1 cellular context compared by ENCODE assay signal in genomic region chr18:3771121-3771971, GRCh38.
A peak's percentile ranks its signal among the peaks of the same experiment; 100 is the strongest.
TF ChIP-seq lines count a peak whose summit lies in the region.

No MANE protein-coding gene starts in this region.

TF ChIP-seq in H1, 55 proteins besides CTCF, POLR2A, EP300 and RAD21 (continued from another document):
- TF ChIP-seq CHD7 (IDR thresholded peaks at IDR 0.05; ENCODE audit: insufficient replicate concordance, low read length) (peak; percentile 38), PHF8 (conservative IDR thresholded peaks at IDR 0.05; ENCODE audit: low read depth, low read length) (no peak), POU5F1 (IDR thresholded peaks at IDR 0.05; ENCODE audit: low read depth, low read length) (no peak), TAF1 (IDR thresholded peaks at IDR 0.05; ENCODE audit: low read depth, low read length) (no peak), JUND (IDR thresholded peaks at IDR 0.05; ENCODE audit: low read length) (no peak), SP1 (IDR thresholded peaks at IDR 0.05; ENCODE audit: low read depth, low read length) (no peak), CEBPB (IDR thresholded peaks at IDR 0.05; ENCODE audit: low read depth, low read length) (peak; percentile 86), GTF2F1 (IDR thresholded peaks at IDR 0.05; ENCODE audit: borderline replicate concordance, low read depth, low read length) (no peak), RFX5 (IDR thresholded peaks at IDR 0.05; ENCODE audit: borderline replicate concordance, low read depth, low read length) (no peak), BACH1 (IDR thresholded peaks at IDR 0.05; ENCODE audit: low read length) (0 out of 2 replicates have a peak, but pooled peaks have one; percentile 13), TBP (IDR thresholded peaks at IDR 0.05; ENCODE audit: low read depth, low read length) (no peak), CREB1 (IDR thresholded peaks at IDR 0.05) (peak; percentile 77), JUN (IDR thresholded peaks at IDR 0.05; ENCODE audit: low read depth, low read length) (no peak), GABPA (IDR thresholded peaks at IDR 0.05; ENCODE audit: borderline replicate concordance, insufficient read depth, low read length) (no peak), ZNF274 (IDR thresholded peaks at IDR 0.05; ENCODE audit: borderline replicate concordance, extremely low read depth, low read length) (no peak), SIX5 (IDR thresholded peaks at IDR 0.05; ENCODE audit: low read depth, low read length) (no peak), FOSL1 (IDR thresholded peaks at IDR 0.05; ENCODE audit: insufficient read depth, low read depth, low read length) (no peak), NANOG (IDR thresholded peaks at IDR 0.05; ENCODE audit: insufficient read depth, low read depth, low read length, poor library complexity, severe bottlenecking) (no peak), KDM5A (IDR thresholded peaks at IDR 0.05; ENCODE audit: low read length) (no peak), SIRT6 (IDR thresholded peaks at IDR 0.05; ENCODE audit: low read length) (no peak), CHD2 (IDR thresholded peaks at IDR 0.05; ENCODE audit: low read length) (no peak), SAP30 (IDR thresholded peaks at IDR 0.05; ENCODE audit: insufficient read depth, insufficient replicate concordance, low read length) (no peak), BCL11A (IDR thresholded peaks at IDR 0.05; ENCODE audit: low read depth in 2 of 2, low read length in 2 of 2) (no peak), RNF2 (IDR thresholded peaks at IDR 0.05; ENCODE audit: borderline replicate concordance, low read depth, low read length, missing control alignments, poor library complexity, severe bottlenecking) (no peak), ASH2L (IDR thresholded peaks at IDR 0.05; ENCODE audit: low read length) (peak; percentile 43), TAF7 (optimal IDR thresholded peaks at IDR 0.05; ENCODE audit: borderline replicate concordance, low read depth, low read length) (no peak), KDM4A (IDR thresholded peaks at IDR 0.05; ENCODE audit: low read depth, low read length, severe bottlenecking) (peak; percentile 66), SP4 (IDR thresholded peaks at IDR 0.05; ENCODE audit: low read length) (no peak; the same call in 1 of the 2 replicates), TEAD4 (IDR thresholded peaks at IDR 0.05; ENCODE audit: low read depth, low read length) (no peak), SP2 (IDR thresholded peaks at IDR 0.05; ENCODE audit: low read length) (no peak), POLR2AphosphoS5 (IDR thresholded peaks at IDR 0.05; ENCODE audit: low read depth, low read length) (no peak), SRF (IDR thresholded peaks at IDR 0.05; ENCODE audit: low read depth, low read length) (no peak), EZH2 (IDR thresholded peaks at IDR 0.05; ENCODE audit: low read depth, low read length, severe bottlenecking) (no peak), CTBP2 (IDR thresholded peaks at IDR 0.05; ENCODE audit: borderline replicate concordance, insufficient read depth, insufficient read length, low read length) (no peak), RBBP5 (IDR thresholded peaks at IDR 0.05; ENCODE audit: borderline replicate concordance, low read depth, low read length) (no peak), BRCA1 (IDR thresholded peaks at IDR 0.05; ENCODE audit: low read depth, low read length) (no peak), EGR1 (IDR thresholded peaks at IDR 0.05; ENCODE audit: borderline replicate concordance, low read depth, low read length) (peak; percentile 85; the same call in 1 of the 2 replicates), SIN3A (conservative IDR thresholded peaks at IDR 0.05 in 1 of 2, IDR thresholded peaks at IDR 0.05 in 1 of 2; ENCODE audit: low read depth in 1 of 2, low read length in 2 of 2) (no peak; a peak in 1 of 4 replicates), NRF1 (IDR thresholded peaks at IDR 0.05; ENCODE audit: low read depth, low read length) (no peak), HDAC6 (IDR thresholded peaks at IDR 0.05; ENCODE audit: low read depth, low read length) (no peak), MAFK (IDR thresholded peaks at IDR 0.05; ENCODE audit: low read depth, low read length) (no peak)
- TF ChIP-seq, protein P1, sequence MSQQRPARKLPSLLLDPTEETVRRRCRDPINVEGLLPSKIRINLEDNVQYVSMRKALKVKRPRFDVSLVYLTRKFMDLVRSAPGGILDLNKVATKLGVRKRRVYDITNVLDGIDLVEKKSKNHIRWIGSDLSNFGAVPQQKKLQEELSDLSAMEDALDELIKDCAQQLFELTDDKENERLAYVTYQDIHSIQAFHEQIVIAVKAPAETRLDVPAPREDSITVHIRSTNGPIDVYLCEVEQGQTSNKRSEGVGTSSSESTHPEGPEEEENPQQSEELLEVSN (IDR thresholded peaks at IDR 0.05): no peak
- TF ChIP-seq, protein P2, sequence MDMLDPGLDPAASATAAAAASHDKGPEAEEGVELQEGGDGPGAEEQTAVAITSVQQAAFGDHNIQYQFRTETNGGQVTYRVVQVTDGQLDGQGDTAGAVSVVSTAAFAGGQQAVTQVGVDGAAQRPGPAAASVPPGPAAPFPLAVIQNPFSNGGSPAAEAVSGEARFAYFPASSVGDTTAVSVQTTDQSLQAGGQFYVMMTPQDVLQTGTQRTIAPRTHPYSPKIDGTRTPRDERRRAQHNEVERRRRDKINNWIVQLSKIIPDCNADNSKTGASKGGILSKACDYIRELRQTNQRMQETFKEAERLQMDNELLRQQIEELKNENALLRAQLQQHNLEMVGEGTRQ (IDR thresholded peaks at IDR 0.05; ENCODE audit: low read length): no peak
